Comparison of ENCODE assay signal across 11 cellular contexts in the genomic region with DNA sequence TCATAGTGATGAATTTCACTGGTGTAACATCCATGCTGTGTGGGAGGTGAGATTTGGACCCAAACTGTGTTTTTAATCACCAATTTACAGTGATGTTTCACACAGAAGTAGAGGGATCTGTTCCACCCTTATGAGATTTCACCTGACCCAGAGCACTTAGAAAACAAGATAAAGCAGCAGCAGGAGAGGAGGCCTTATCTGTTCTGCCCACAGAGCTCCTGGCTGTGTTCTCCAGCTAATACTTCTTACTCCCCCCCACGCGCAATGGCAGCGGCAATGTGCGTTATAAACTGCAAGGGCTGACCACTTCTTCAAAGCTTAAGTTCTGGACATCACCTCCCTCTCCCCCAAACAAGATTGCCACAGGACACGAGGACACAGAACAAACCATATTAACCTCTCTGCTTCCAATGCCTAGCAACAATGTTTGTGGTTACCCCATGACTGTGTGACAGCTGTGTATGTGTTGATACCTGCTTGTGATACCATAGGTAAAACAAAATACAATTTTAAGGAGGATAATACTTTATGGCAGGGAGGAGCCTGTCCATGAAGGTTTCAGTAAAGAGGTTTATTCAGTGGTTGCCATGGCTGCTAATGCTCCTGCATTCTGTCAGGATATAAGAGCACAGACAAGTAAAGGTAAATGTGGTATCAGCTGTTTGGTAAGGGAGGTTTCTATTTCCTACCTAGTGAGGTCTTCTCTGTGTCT.
DNase-seq lines count a peak whose midpoint lies in the region; ATAC-seq, FAIRE-seq and TF ChIP-seq lines count a peak whose summit lies in the region.
"Had no signal": no experiment of that assay in that cellular context is flagged by ENCODE, and none has a peak within 500 bp of the region (broad histone marks: within the 10 kb centered on the region; RNA-seq: fewer than 3 reads in every experiment).

No MANE protein-coding gene starts in this region.

- peaks cover 2% of the 10 kb centered on the region; the same call in 1 of the 2 replicates for H3K23me2 ChIP-seq in H1 (ENCODE audit: low read depth, low read length)

- no peaks in the 10 kb centered on the region; a peak in 1 of 7 replicates for H3K27me3 ChIP-seq in H1 (replicated peaks in 1 of 4; ENCODE audit: control insufficient read depth in 3 of 4, extremely low read depth in 1 of 4, insufficient read depth in 3 of 4, low read length in 3 of 4)
- H3K27me3 ChIP-seq in naive thymus-derived CD4-positive, alpha-beta T cell (ENCODE audit: control insufficient read depth in 2 of 2, insufficient read depth in 2 of 2, low read length in 2 of 2), result peaks cover 6 to 22% of the 10 kb centered on the region in 2 donors
- H3K27me3 ChIP-seq: body of pancreas, tibial nerve had no signal

- no peak overlapping the region for H3K23ac ChIP-seq in H1 (ENCODE audit: insufficient read length)

- no peak overlapping the region for H2BK5ac ChIP-seq in H1 (ENCODE audit: low read depth, low read length)

- WGBS in H1 (ENCODE audit: extremely low coverage in 1 of 2, insufficient coverage in 1 of 2, insufficient read length in 1 of 2, insufficient replicate concordance in 2 of 2, low coverage in 1 of 2, low lambda C conversion rate in 2 of 2, missing lambda C conversion rate in 1 of 2), 2 experiments, result 64% methylated on average over 5 of the region's 5 CpGs; no CpG with 5 or more reads in 1 of the 2 experiments

- POLR2A ChIA-PET in H1 (lab: Charles Lee; ENCODE audit: partially characterized antibody), result interaction anchor here (0.7 to 2.4 kb wide), 5 partner anchors 22 to 102 kb away, joined by 4 to 9 read pairs (median 5); no protein-coding TSS in a partner anchor
- POLR2A ChIA-PET in naive thymus-derived CD4-positive, alpha-beta T cell (lab: Charles Lee), result no interaction called here

- H3K4me1 Mint-ChIP-seq in naive thymus-derived CD4-positive, alpha-beta T cell, result peaks cover 9 to 31% (median 16%) of the 10 kb centered on the region in 7 donors

- H3K9me3 Mint-ChIP-seq in naive thymus-derived CD4-positive, alpha-beta T cell, result no peaks in the 10 kb centered on the region

- no peak overlapping the region for H4K91ac ChIP-seq in H1 (replicated peaks; ENCODE audit: insufficient read length, low read length)

- no peaks in the 10 kb centered on the region for H3K36me3 ChIP-seq in H1 (ENCODE audit: control insufficient read depth in 2 of 4, insufficient read depth in 4 of 4, low read length in 3 of 4)
- no peaks in the 10 kb centered on the region for H3K36me3 ChIP-seq in naive thymus-derived CD4-positive, alpha-beta T cell (ENCODE audit: control insufficient read depth in 2 of 3, insufficient read depth in 3 of 3, low read length in 3 of 3)
- H3K36me3 ChIP-seq: tibial nerve had no signal

- H3K36me3 Mint-ChIP-seq in naive thymus-derived CD4-positive, alpha-beta T cell, result peaks cover 0 to 2% (median 0%) of the 10 kb centered on the region in 5 donors

- H3K27ac ChIP-seq in H1 (ENCODE audit: low read depth, low read length), result no peak overlapping the region
- no peak overlapping the region for H3K27ac ChIP-seq in naive thymus-derived CD4-positive, alpha-beta T cell (ENCODE audit: low read depth, low read length)
- H3K27ac ChIP-seq: SK-N-MC had no signal

- no peak overlapping the region; the same call in 1 of the 2 replicates for H2AK5ac ChIP-seq in H1 (ENCODE audit: low read depth, low read length)

- H3K27ac Mint-ChIP-seq in naive thymus-derived CD4-positive, alpha-beta T cell, result no peak overlapping the region

- CTCF ChIA-PET in H1 (lab: Charles Lee; ENCODE audit: partially characterized antibody), result interaction anchor here (0.6 to 1.2 kb wide), 4 partner anchors 20 to 257 kb away, joined by 3 to 5 read pairs (median 4); no protein-coding TSS in a partner anchor
- CTCF ChIA-PET in naive thymus-derived CD4-positive, alpha-beta T cell (lab: Charles Lee), result no interaction called here

- no peak overlapping the region for H3K56ac ChIP-seq in H1 (replicated peaks; ENCODE audit: insufficient read length, low read depth, low read length)

- H4K20me1 ChIP-seq in H1 (replicated peaks in 1 of 2; ENCODE audit: control insufficient read depth in 1 of 2, insufficient read depth in 2 of 2, low read length in 2 of 2), result peaks cover 0 to 7% of the 10 kb centered on the region in 2 experiments

- TF ChIP-seq EP300 in H1 (IDR thresholded peaks at IDR 0.05; ENCODE audit: borderline replicate concordance in 1 of 2, low read depth in 2 of 2, low read length in 2 of 2), result no peak

- H2AFZ ChIP-seq in H1 (ENCODE audit: low read length), result no peak overlapping the region

- no peak overlapping the region for H2BK120ac ChIP-seq in H1 (replicated peaks; ENCODE audit: low read depth, low read length)

- peaks cover 4% of the 10 kb centered on the region; the same call in 1 of the 2 replicates for H3K79me1 ChIP-seq in H1 (ENCODE audit: low read depth, low read length)

- no peak for ATAC-seq in naive thymus-derived CD4-positive, alpha-beta T cell
- no peak for ATAC-seq in GM18505 (IDR thresholded peaks at IDR 0.05; ENCODE audit: unreplicated experiment)

- H3K4me3 ChIP-seq in H1 (ENCODE audit: extremely low read depth in 1 of 4, insufficient read depth in 2 of 4, low read depth in 3 of 4, low read length in 4 of 4), result peak overlapping the region in 1 of 4 experiments; percentile 76; a peak in 1 of 8 replicates
- no peak overlapping the region for H3K4me3 ChIP-seq in naive thymus-derived CD4-positive, alpha-beta T cell (ENCODE audit: low read length)
- H3K4me3 ChIP-seq: body of pancreas, SK-N-MC had no signal

- no peak overlapping the region for H4K8ac ChIP-seq in H1 (ENCODE audit: extremely low read depth, insufficient read depth, low read length)

- H3K14ac ChIP-seq in H1 (ENCODE audit: insufficient read length), result no peak overlapping the region

- H3K4ac ChIP-seq in H1 (replicated peaks; ENCODE audit: insufficient read length, low read depth, low read length), result no peak overlapping the region

- TF ChIP-seq RAD21 in H1 (IDR thresholded peaks at IDR 0.05 in 1 of 2, conservative IDR thresholded peaks at IDR 0.05 in 1 of 2; ENCODE audit: low read depth in 2 of 2, low read length in 2 of 2), result no peak

- peaks cover 63 to 81% (median 69%) of the 10 kb centered on the region in 5 donors for H3K27me3 Mint-ChIP-seq in naive thymus-derived CD4-positive, alpha-beta T cell

- H3K9ac ChIP-seq in H1 (replicated peaks in 1 of 4; ENCODE audit: extremely low read depth in 1 of 4, low read depth in 3 of 4, low read length in 3 of 4), result no peak overlapping the region

- no peak overlapping the region; the same call in 1 of the 2 replicates for H3K18ac ChIP-seq in H1 (ENCODE audit: extremely low read depth, low read length)

- TF ChIP-seq POLR2A in H1 (IDR thresholded peaks at IDR 0.05; ENCODE audit: control extremely low read depth in 1 of 2, low read depth in 2 of 2, low read length in 2 of 2) (no peak), GM18505 (IDR thresholded peaks at IDR 0.05; ENCODE audit: borderline replicate concordance, extremely low read depth, insufficient read depth, insufficient read length) (no peak)

- H2BK12ac ChIP-seq in H1 (ENCODE audit: low read depth, low read length), result 0 out of 2 replicates have a peak overlapping the region, but pooled peaks have one; percentile 40

- no peak for TF ChIP-seq CTCF in H1 (IDR thresholded peaks at IDR 0.05; ENCODE audit: control extremely low read depth in 1 of 3, insufficient read depth in 1 of 3, low read depth in 1 of 3, low read length in 3 of 3)

- peaks cover 2 to 17% (median 8%) of the 10 kb centered on the region in 4 experiments; a peak in 5 of 7 replicates for H3K4me1 ChIP-seq in H1 (replicated peaks in 1 of 4; ENCODE audit: control insufficient read depth in 3 of 4, insufficient read depth in 4 of 4, low read length in 3 of 4)
- H3K4me1 ChIP-seq in naive thymus-derived CD4-positive, alpha-beta T cell (ENCODE audit: control insufficient read depth in 2 of 2, insufficient read depth in 2 of 2, low read length in 2 of 2), result peaks cover 0 to 9% of the 10 kb centered on the region in 2 donors

- peak overlapping the region; percentile 73 to 74; a peak in 3 of 4 replicates for H3K4me2 ChIP-seq in H1 (ENCODE audit: insufficient read depth in 1 of 2, low read depth in 2 of 2, low read length in 2 of 2)

- no peak overlapping the region for H2BK15ac ChIP-seq in H1 (ENCODE audit: low read length)

- DNase-seq in DMS 273 (lab: John Stamatoyannopoulos, UW; ENCODE audit: unreplicated experiment) (peak; percentile 2), DMS 273 treated with DMSO at 0.1 percent for 48 hours (lab: John Stamatoyannopoulos, UW) (no peak), NCI-H69 (lab: John Stamatoyannopoulos, UW) (peak; percentile 66), H1 (ENCODE audit: low read depth in 1 of 2, low spot score in 2 of 2) (no peak), renal cortical epithelial cell (ENCODE audit: low read depth) (peak; percentile 52), frontal cortex (ENCODE audit: low spot score in 2 of 2) (no peak)
- DNase-seq in naive thymus-derived CD4-positive, alpha-beta T cell, result no peak
- DNase-seq: body of pancreas had no signal

- H2BK20ac ChIP-seq in H1 (ENCODE audit: low read length), result no peak overlapping the region

- peaks cover 10 to 33% of the 10 kb centered on the region in 2 experiments for H3K79me2 ChIP-seq in H1 (ENCODE audit: control insufficient read depth in 1 of 2, insufficient read depth in 2 of 2, low read length in 2 of 2)

- peak overlapping the region in 3 of 10 donors; percentile 4 to 84 (median 81) for H3K4me3 Mint-ChIP-seq in naive thymus-derived CD4-positive, alpha-beta T cell

- intact Hi-C loops in naive thymus-derived CD4-positive, alpha-beta T cell (cut with micrococcal nuclease), result no loop called here

- H4K5ac ChIP-seq in H1 (ENCODE audit: insufficient read length, low read depth, low read length), result no peak overlapping the region

- H3K9me3 ChIP-seq in H1 (ENCODE audit: insufficient read depth in 2 of 2, low read depth in 1 of 2, low read length in 1 of 2), result no peaks in the 10 kb centered on the region
- no peaks in the 10 kb centered on the region for H3K9me3 ChIP-seq in naive thymus-derived CD4-positive, alpha-beta T cell (ENCODE audit: control insufficient read depth in 2 of 3, low read length in 3 of 3)
- H3K9me3 ChIP-seq: body of pancreas, tibial nerve had no signal

- FAIRE-seq in H1 (lab: Jason Lieb, UNC), result no peak
- no peak for FAIRE-seq in frontal cortex (lab: Jason Lieb, UNC)

TF ChIP-seq in H1, 55 proteins besides CTCF, POLR2A, EP300 and RAD21 (continues in another document):
- TF ChIP-seq RXRA (IDR thresholded peaks at IDR 0.05; ENCODE audit: insufficient read depth, low read depth, low read length) (no peak), POLR2AphosphoS5 (IDR thresholded peaks at IDR 0.05; ENCODE audit: low read depth, low read length) (no peak), CBX8 (IDR thresholded peaks at IDR 0.05; ENCODE audit: borderline replicate concordance, low read depth, low read length) (no peak), POU5F1 (IDR thresholded peaks at IDR 0.05; ENCODE audit: low read depth, low read length) (no peak), JUN (IDR thresholded peaks at IDR 0.05; ENCODE audit: low read depth, low read length) (no peak), SIRT6 (IDR thresholded peaks at IDR 0.05; ENCODE audit: low read length) (no peak)
- TF ChIP-seq, protein P1, sequence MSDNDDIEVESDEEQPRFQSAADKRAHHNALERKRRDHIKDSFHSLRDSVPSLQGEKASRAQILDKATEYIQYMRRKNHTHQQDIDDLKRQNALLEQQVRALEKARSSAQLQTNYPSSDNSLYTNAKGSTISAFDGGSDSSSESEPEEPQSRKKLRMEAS (IDR thresholded peaks at IDR 0.05), result no peak

Comparison
In these comparisons a context has a peak if more than half of its experiments do, and no peak if none do; other contexts are left out.
1. DNase-seq: peak in DMS 273 (single experiment), NCI-H69 (single experiment) and renal cortical epithelial cell (single experiment); none in DMS 273 treated with DMSO at 0.1 percent for 48 hours (single experiment), H1 (0 of 2), frontal cortex (0 of 2) and naive thymus-derived CD4-positive, alpha-beta T cell (0 of 9).